Comparison of ENCODE assay signal across 9 cellular contexts in genomic region chr2:199979841-199980628, GRCh38. TPM values are rescaled to one million over a fixed set of nuclear protein-coding genes. Genes with fewer than 3 reads are reported as not detected.
DNase-seq lines count a peak whose midpoint lies in the region; ATAC-seq, FAIRE-seq and TF ChIP-seq lines count a peak whose summit lies in the region.
"Had no signal": no experiment of that assay in that cellular context is flagged by ENCODE, and none has a peak within 500 bp of the region (broad histone marks: within the 10 kb centered on the region; RNA-seq: fewer than 3 reads in every experiment).

No MANE protein-coding gene starts in this region.

- FAIRE-seq in H1 (lab: Jason Lieb, UNC): peak; percentile 96

- no peaks in the 10 kb centered on the region for H3K79me1 ChIP-seq in H1 (ENCODE audit: low read depth, low read length)

- H3K14ac ChIP-seq in H1 (ENCODE audit: insufficient read length): no peak overlapping the region

- TF ChIP-seq EP300 in H1 (IDR thresholded peaks at IDR 0.05; ENCODE audit: borderline replicate concordance in 1 of 2, low read depth in 2 of 2, low read length in 2 of 2): no peak

- H2BK12ac ChIP-seq in H1 (ENCODE audit: low read depth, low read length): no peak overlapping the region; the same call in 1 of the 2 replicates

- H3K27ac ChIP-seq in H1 (ENCODE audit: low read depth, low read length): no peak overlapping the region

- TF ChIP-seq RAD21 in H1 (IDR thresholded peaks at IDR 0.05 in 1 of 2, conservative IDR thresholded peaks at IDR 0.05 in 1 of 2; ENCODE audit: low read depth in 2 of 2, low read length in 2 of 2): peak; percentile 91 to 93

- no peak overlapping the region for H4K8ac ChIP-seq in H1 (ENCODE audit: extremely low read depth, insufficient read depth, low read length)

- H3K27me3 ChIP-seq in H1 (replicated peaks in 1 of 4; ENCODE audit: control insufficient read depth in 3 of 4, extremely low read depth in 1 of 4, insufficient read depth in 3 of 4, low read length in 3 of 4): no peaks in the 10 kb centered on the region

- peak overlapping the region; percentile 18; the same call in 1 of the 2 replicates for H2BK20ac ChIP-seq in H1 (ENCODE audit: low read length)

- no peak overlapping the region for H3K27ac Mint-ChIP-seq in activated CD4-positive, alpha-beta memory T cell treated with anti-CD3 and anti-CD28 coated beads, Interleukin-2, amount 10 ng/mL, durations not matched to agents 7 days and 5 days

- H3K4ac ChIP-seq in H1 (replicated peaks; ENCODE audit: insufficient read length, low read depth, low read length): no peak overlapping the region

- H2BK15ac ChIP-seq in H1 (ENCODE audit: low read length): no peak overlapping the region

- H3K23ac ChIP-seq in H1 (ENCODE audit: insufficient read length): no peak overlapping the region

- CTCF ChIA-PET in activated CD4-positive, alpha-beta memory T cell treated with anti-CD3 and anti-CD28 coated beads, Interleukin-2, amount 10 ng/mL, durations not matched to agents 7 days and 5 days (lab: Charles Lee): interaction anchor here (0.8 to 2.2 kb wide), 21 partner anchors 9 to 724 kb away, joined by 3 to 23 read pairs (median 4); partner anchors contain the start of genes SGO2 and SPATS2L
- CTCF ChIA-PET in H1 (lab: Charles Lee; ENCODE audit: partially characterized antibody): interaction anchor here (0.7 to 1.7 kb wide), 17 partner anchors 9 to 718 kb away, joined by 3 to 12 read pairs (median 4); partner anchors contain the start of gene SPATS2L

- H3K36me3 ChIP-seq in H1 (ENCODE audit: control insufficient read depth in 2 of 4, insufficient read depth in 4 of 4, low read length in 3 of 4): no peaks in the 10 kb centered on the region

- H3K9me3 ChIP-seq in H1 (ENCODE audit: insufficient read depth in 2 of 2, low read depth in 1 of 2, low read length in 1 of 2): no peaks in the 10 kb centered on the region

- H3K9me3 Mint-ChIP-seq in activated CD4-positive, alpha-beta memory T cell treated with anti-CD3 and anti-CD28 coated beads, Interleukin-2, amount 10 ng/mL, durations not matched to agents 7 days and 5 days: no peaks in the 10 kb centered on the region

- H3K4me2 ChIP-seq in H1 (ENCODE audit: insufficient read depth in 1 of 2, low read depth in 2 of 2, low read length in 2 of 2): peak overlapping the region; percentile 45 to 72

- H3K56ac ChIP-seq in H1 (replicated peaks; ENCODE audit: insufficient read length, low read depth, low read length): peak overlapping the region; percentile 42

- H3K79me2 ChIP-seq in H1 (ENCODE audit: control insufficient read depth in 1 of 2, insufficient read depth in 2 of 2, low read length in 2 of 2): no peaks in the 10 kb centered on the region

- no peak overlapping the region for H3K9ac ChIP-seq in H1 (replicated peaks in 1 of 4; ENCODE audit: extremely low read depth in 1 of 4, low read depth in 3 of 4, low read length in 3 of 4)

- no peaks in the 10 kb centered on the region for H4K20me1 ChIP-seq in H1 (replicated peaks in 1 of 2; ENCODE audit: control insufficient read depth in 1 of 2, insufficient read depth in 2 of 2, low read length in 2 of 2)

- H3K4me1 Mint-ChIP-seq in activated CD4-positive, alpha-beta memory T cell treated with anti-CD3 and anti-CD28 coated beads, Interleukin-2, amount 10 ng/mL, durations not matched to agents 7 days and 5 days: peaks cover 21% of the 10 kb centered on the region

- peaks cover 6 to 17% (median 11%) of the 10 kb centered on the region in 4 experiments; a peak in 6 of 7 replicates for H3K4me1 ChIP-seq in H1 (replicated peaks in 1 of 4; ENCODE audit: control insufficient read depth in 3 of 4, insufficient read depth in 4 of 4, low read length in 3 of 4)

- H3K23me2 ChIP-seq in H1 (ENCODE audit: low read depth, low read length): 0 out of 2 replicates have a peak, but pooled peaks cover 1% of the 10 kb centered on the region

- peak; percentile 29 to 81 (median 75) for TF ChIP-seq CTCF in H1 (IDR thresholded peaks at IDR 0.05; ENCODE audit: control extremely low read depth in 1 of 3, insufficient read depth in 1 of 3, low read depth in 1 of 3, low read length in 3 of 3)

- peak overlapping the region; percentile 70 for H4K91ac ChIP-seq in H1 (replicated peaks; ENCODE audit: insufficient read length, low read length)

- no peak overlapping the region for H3K4me3 Mint-ChIP-seq in activated CD4-positive, alpha-beta memory T cell treated with anti-CD3 and anti-CD28 coated beads, Interleukin-2, amount 10 ng/mL, durations not matched to agents 7 days and 5 days

- POLR2A ChIA-PET in activated CD4-positive, alpha-beta memory T cell treated with anti-CD3 and anti-CD28 coated beads, Interleukin-2, amount 10 ng/mL, durations not matched to agents 7 days and 5 days (lab: Charles Lee): interaction anchor here (0.9 to 1.1 kb wide), 2 partner anchors 488 to 530 kb away, joined by 3 read pairs; partner anchors contain the start of gene KCTD18
- POLR2A ChIA-PET in H1 (lab: Charles Lee; ENCODE audit: partially characterized antibody): no interaction called here

- peak overlapping the region; percentile 43; the same call in 1 of the 2 replicates for H3K18ac ChIP-seq in H1 (ENCODE audit: extremely low read depth, low read length)

- H2AK5ac ChIP-seq in H1 (ENCODE audit: low read depth, low read length): no peak overlapping the region

- peak overlapping the region; percentile 75; the same call in 1 of the 2 replicates for H2BK5ac ChIP-seq in H1 (ENCODE audit: low read depth, low read length)

- H3K27me3 Mint-ChIP-seq in activated CD4-positive, alpha-beta memory T cell treated with anti-CD3 and anti-CD28 coated beads, Interleukin-2, amount 10 ng/mL, durations not matched to agents 7 days and 5 days: no peaks in the 10 kb centered on the region

- H3K36me3 Mint-ChIP-seq in activated CD4-positive, alpha-beta memory T cell treated with anti-CD3 and anti-CD28 coated beads, Interleukin-2, amount 10 ng/mL, durations not matched to agents 7 days and 5 days (ENCODE audit: low read depth): no peaks in the 10 kb centered on the region

- H3K4me3 ChIP-seq in H1 (ENCODE audit: extremely low read depth in 1 of 4, insufficient read depth in 2 of 4, low read depth in 3 of 4, low read length in 4 of 4): peak overlapping the region in 3 of 4 experiments; percentile 16 to 44 (median 37); a peak in 4 of 8 replicates
- H3K4me3 ChIP-seq: skin epidermis had no signal

- TF ChIP-seq POLR2A in H1 (IDR thresholded peaks at IDR 0.05; ENCODE audit: control extremely low read depth in 1 of 2, low read depth in 2 of 2, low read length in 2 of 2): no peak

- 24% methylated on average over 12 of the region's 12 CpGs; no CpG with 5 or more reads in 1 of the 2 experiments for WGBS in H1 (ENCODE audit: extremely low coverage in 1 of 2, insufficient coverage in 1 of 2, insufficient read length in 1 of 2, insufficient replicate concordance in 2 of 2, low coverage in 1 of 2, low lambda C conversion rate in 2 of 2, missing lambda C conversion rate in 1 of 2), 2 experiments

- ATAC-seq in HG02759 (IDR thresholded peaks at IDR 0.05; ENCODE audit: unreplicated experiment): peak; percentile 33
- ATAC-seq in GM19397 (IDR thresholded peaks at IDR 0.05; ENCODE audit: unreplicated experiment): no peak

- H2BK120ac ChIP-seq in H1 (replicated peaks; ENCODE audit: low read depth, low read length): peak overlapping the region; percentile 70

- H4K5ac ChIP-seq in H1 (ENCODE audit: insufficient read length, low read depth, low read length): peak overlapping the region; percentile 38

- H2AFZ ChIP-seq in H1 (ENCODE audit: low read length): peak overlapping the region; percentile 75; the same call in 1 of the 2 replicates

- DNase-seq in ELF-1 (ENCODE audit: low read depth, low spot score) (peak; percentile 87), NCI-H774 (lab: John Stamatoyannopoulos, UW) (peak; percentile 69), H1 (ENCODE audit: low read depth in 1 of 2, low spot score in 2 of 2) (peak; percentile 63 to 96), mesenteric fat pad (ENCODE audit: low spot score) (peak; percentile 92)
- DNase-seq in activated CD4-positive, alpha-beta memory T cell treated with anti-CD3 and anti-CD28 coated beads, Interleukin-2, amount 10 ng/mL, durations not matched to agents 7 days and 5 days: peak; percentile 84
- peak; percentile 75 for DNase-seq in stimulated activated CD8-positive, alpha-beta memory T cell treated with anti-CD3 and anti-CD28 coated beads, Interleukin-15, amount 100 ng/mL, for 1 hour (ENCODE audit: low read depth)

TF ChIP-seq in H1, 55 proteins besides CTCF, POLR2A, EP300 and RAD21:
- TF ChIP-seq NANOG (IDR thresholded peaks at IDR 0.05; ENCODE audit: insufficient read depth, low read depth, low read length, poor library complexity, severe bottlenecking): peak; percentile 41
- TF ChIP-seq CBX5 (IDR thresholded peaks at IDR 0.05; ENCODE audit: low read depth, low read length): no peak

RNA-seq across cellular contexts. Expression of gene MAIP1, which starts 24.7 kb away (rescaled TPM):
- total RNA-seq in activated CD4-positive, alpha-beta memory T cell treated with anti-CD3 and anti-CD28 coated beads, Interleukin-2, amount 10 ng/mL, durations not matched to agents 7 days and 5 days: 10 to 100 TPM; 17.9 to 19.5 TPM
- total RNA-seq in H1 (2021; fragmentation: NEBNext Ultra II Directional; extraction: Animal tissue kit (Norgen Biotek cat#: 25700)): 28.5 and 32.0 TPM in 2 replicates
- 20.3 and 23.2 TPM in 2 replicates for polyA plus RNA-seq in H1 (2011; rRNA removed)
- 21.3 TPM for polyA plus RNA-seq in H1 (2011; cell fraction: cytosol; rRNA removed)
- polyA plus RNA-seq in H1 (2011; cell fraction: nucleus; rRNA removed): 15.2 TPM
- 21.4 to 23.2 TPM (median 22.5 TPM) in 4 replicates for polyA plus RNA-seq in H1 (2012, experiment 1 of 2)
- 15.9 TPM for polyA plus RNA-seq in H1 (2012, experiment 2 of 2)
- polyA plus RNA-seq in H1 (2013, experiment 1 of 2): 13.2 TPM
- 12.4 TPM for polyA plus RNA-seq in H1 (2013, experiment 2 of 2)
- 12.3 and 22.2 TPM in 2 replicates for polyA minus RNA-seq in H1 (2011; rRNA and poly(A)+ RNA removed)
- 28.5 TPM for polyA minus RNA-seq in H1 (2011; cell fraction: cytosol; rRNA and poly(A)+ RNA removed)
- polyA minus RNA-seq in H1 (2011; cell fraction: nucleus; rRNA and poly(A)+ RNA removed): 38.9 TPM
- total RNA-seq in mesenteric fat pad: 19.3 TPM

RNA-seq across cellular contexts. Expression of gene TYW5, which starts 24.7 kb away (rescaled TPM):
- total RNA-seq in activated CD4-positive, alpha-beta memory T cell treated with anti-CD3 and anti-CD28 coated beads, Interleukin-2, amount 10 ng/mL, durations not matched to agents 7 days and 5 days: 10 to 100 TPM in 1 of 2 experiments, 1 to 10 TPM in 1; 9.9 to 11.2 TPM
- 11.3 and 12.5 TPM in 2 replicates for total RNA-seq in H1 (2021; fragmentation: NEBNext Ultra II Directional; extraction: Animal tissue kit (Norgen Biotek cat#: 25700))
- polyA plus RNA-seq in H1 (2011; rRNA removed): 3.3 and 5.4 TPM in 2 replicates
- 8.5 TPM for polyA plus RNA-seq in H1 (2011; cell fraction: cytosol; rRNA removed)
- polyA plus RNA-seq in H1 (2011; cell fraction: nucleus; rRNA removed): 5.8 TPM
- polyA plus RNA-seq in H1 (2012, experiment 1 of 2): 6.9 to 12.3 TPM (median 7.8 TPM) in 4 replicates
- 0.92 TPM for polyA plus RNA-seq in H1 (2012, experiment 2 of 2)
- 8.7 TPM for polyA plus RNA-seq in H1 (2013, experiment 1 of 2)
- polyA plus RNA-seq in H1 (2013, experiment 2 of 2): 7.3 TPM
- polyA minus RNA-seq in H1 (2011; rRNA and poly(A)+ RNA removed): 7.2 and 8.3 TPM in 2 replicates
- 5.1 TPM for polyA minus RNA-seq in H1 (2011; cell fraction: cytosol; rRNA and poly(A)+ RNA removed)
- polyA minus RNA-seq in H1 (2011; cell fraction: nucleus; rRNA and poly(A)+ RNA removed): 19.9 TPM
- 4.7 TPM for total RNA-seq in mesenteric fat pad
